In genomic region chr6:100458841-100459154, GRCh38 we compare ENCODE assay signal across 30 cellular contexts. TPM values are rescaled to one million over a fixed set of nuclear protein-coding genes. Genes with fewer than 3 reads are reported as not detected.
DNase-seq lines count a peak whose midpoint lies in the region; ATAC-seq, FAIRE-seq and TF ChIP-seq lines count a peak whose summit lies in the region.
"Had no signal": no experiment of that assay in that cellular context is flagged by ENCODE, and none has a peak within 500 bp of the region (broad histone marks: within the 10 kb centered on the region; RNA-seq: fewer than 3 reads in every experiment).

No MANE protein-coding gene starts in this region.

- H3K27ac ChIP-seq in pancreas, result peak overlapping the region; percentile 76 to 94 (median 86)
- H3K27ac ChIP-seq: BLaER1, prostate gland, upper lobe of right lung had no signal

- peak overlapping the region; percentile 47 for H3K4me3 ChIP-seq in iPS-15b (ENCODE audit: low read depth, low read length)
- peak overlapping the region in 2 of 4 donors; percentile 24 to 27 for H3K4me3 ChIP-seq in pancreas
- H3K4me3 ChIP-seq: BLaER1, HAP-1, prostate gland, skin epidermis, upper lobe of right lung had no signal

- peak overlapping the region; percentile 16 for H3K27ac Mint-ChIP-seq in T-helper 17 cell
- H3K27ac Mint-ChIP-seq: activated CD4-positive, alpha-beta T cell treated with anti-CD3 and anti-CD28 coated beads, Interleukin-2, amount 10 ng/mL, durations not matched to agents 24 days and 14 days; activated naive CD8-positive, alpha-beta T cell treated with anti-CD3 and anti-CD28 coated beads for 36 hours; activated T-helper 17 cell treated with anti-CD3 and anti-CD28 coated beads, Interleukin-2, amount 50 U/mL, for 72 hours; natural killer cell treated with Interleukin-12 subunit alpha and Interleukin-12 subunit beta and Interleukin-15 and Interleukin-18, amount 100 ng/mL, for 72 hours; T-helper 2 cell treated with Interferon-gamma antibody and Interleukin-4, amounts not matched to agents 5 μg/mL and 100 μg/mL, for 36 hours had no signal

- ATAC-seq in T-helper 17 cell, result no peak
- no peak for ATAC-seq in pancreas
- ATAC-seq in GM21390 (IDR thresholded peaks at IDR 0.05; ENCODE audit: unreplicated experiment), result no peak
- ATAC-seq: activated T-helper 17 cell treated with anti-CD3 and anti-CD28 coated beads, Interleukin-2, amount 50 U/mL, for 72 hours; natural killer cell treated with Interleukin-12 subunit alpha and Interleukin-12 subunit beta and Interleukin-15 and Interleukin-18, amount 100 ng/mL, for 72 hours had no signal

- H3K27me3 ChIP-seq in iPS-15b (ENCODE audit: control insufficient read depth, insufficient read depth, low read length) (peaks cover 100% of the 10 kb centered on the region), pancreas (peaks cover 0 to 76% (median 20%) of the 10 kb centered on the region in 4 donors)

- intact Hi-C loops in pancreas (cut with DNase I), result no loop called here

- no peak overlapping the region for H3K4me3 Mint-ChIP-seq in T-helper 17 cell
- H3K4me3 Mint-ChIP-seq: activated CD4-positive, alpha-beta T cell treated with anti-CD3 and anti-CD28 coated beads, Interleukin-2, amount 10 ng/mL, durations not matched to agents 24 days and 14 days; activated naive CD8-positive, alpha-beta T cell treated with anti-CD3 and anti-CD28 coated beads for 36 hours; activated T-helper 17 cell treated with anti-CD3 and anti-CD28 coated beads, Interleukin-2, amount 50 U/mL, for 72 hours; natural killer cell treated with Interleukin-12 subunit alpha and Interleukin-12 subunit beta and Interleukin-15 and Interleukin-18, amount 100 ng/mL, for 72 hours; T-helper 2 cell treated with Interferon-gamma antibody and Interleukin-4, amounts not matched to agents 5 μg/mL and 100 μg/mL, for 36 hours had no signal

- no peak for FAIRE-seq in pancreas (lab: Jason Lieb, UNC)
- FAIRE-seq: astrocyte had no signal

- H3K36me3 Mint-ChIP-seq in T-helper 17 cell (ENCODE audit: low read depth), result no peaks in the 10 kb centered on the region

- H3K27me3 Mint-ChIP-seq in T-helper 17 cell, result peaks cover 75% of the 10 kb centered on the region

- no peak overlapping the region for H3K9ac ChIP-seq in iPS-15b (ENCODE audit: low read depth, low read length)
- H3K9ac ChIP-seq: BLaER1, SK-N-SH had no signal

- peaks cover 4% of the 10 kb centered on the region for H3K4me1 Mint-ChIP-seq in T-helper 17 cell
- H3K4me1 Mint-ChIP-seq: activated T-helper 17 cell treated with anti-CD3 and anti-CD28 coated beads, Interleukin-2, amount 50 U/mL, for 72 hours had no signal

- no peak for TF ChIP-seq CTCF in pancreas (IDR thresholded peaks at IDR 0.05)

- H3K4me1 ChIP-seq in iPS-15b (ENCODE audit: control insufficient read depth, insufficient read depth, low read length) (peaks cover 13% of the 10 kb centered on the region), pancreas (no peaks in the 10 kb centered on the region)
- H3K4me1 ChIP-seq: HAP-1, prostate gland, upper lobe of right lung had no signal

- H3K36me3 ChIP-seq in iPS-15b (ENCODE audit: control insufficient read depth, insufficient read depth, low read length) (no peaks in the 10 kb centered on the region), pancreas (no peaks in the 10 kb centered on the region)
- H3K36me3 ChIP-seq: BLaER1, HAP-1, prostate gland, upper lobe of right lung had no signal

- 45 to 52% methylated on average over 5 of the region's 5 CpGs for WGBS in pancreas, 2 donors

- DNase-seq in EL (peak; percentile 40), T-helper 17 cell (no peak), pancreas (no peak), HT-29 (ENCODE audit: low spot score) (no peak), GOT3 (lab: John Stamatoyannopoulos, UW) (no peak), GDM1 (lab: John Stamatoyannopoulos, UW) (no peak)
- DNase-seq: activated CD4-positive, alpha-beta T cell treated with anti-CD3 and anti-CD28 coated beads, Interleukin-2, amount 10 ng/mL, durations not matched to agents 24 days and 14 days; activated naive CD8-positive, alpha-beta T cell treated with anti-CD3 and anti-CD28 coated beads for 36 hours; central memory CD4-positive, alpha-beta T cell; COR-L47; dermis blood vessel endothelial cell; NCI-H1092 treated with DMSO at 0.1 percent for 48 hours; NCI-H2081; NCI-H226; NCI-H82; OCI-M1; SK-N-SH; stimulated activated CD4-positive, alpha-beta T cell treated with anti-CD3 and anti-CD28 coated beads, Interleukin-2, amount 100 ng/mL, for 24 hours; upper lobe of right lung had no signal

- peaks cover 19% of the 10 kb centered on the region for H3K9me3 ChIP-seq in T-helper 17 cell (ENCODE audit: control insufficient read depth, low read length, poor library complexity, severe bottlenecking)
- H3K9me3 ChIP-seq in iPS-15b (ENCODE audit: control insufficient read depth, insufficient read depth, low read length), result no peaks in the 10 kb centered on the region
- no peaks in the 10 kb centered on the region for H3K9me3 ChIP-seq in pancreas
- H3K9me3 ChIP-seq: HAP-1, prostate gland, SK-N-SH, upper lobe of right lung had no signal

RNA-seq across cellular contexts. Expression of gene SIM1, which starts 5.9 kb away (rescaled TPM):
- not detected for total RNA-seq in T-helper 17 cell
- 1 to 10 TPM; 3.1 to 6.0 (median 4.1) TPM for total RNA-seq in pancreas
- 1 to 10 TPM; 1.5 to 4.5 TPM for polyA plus RNA-seq in pancreas
- total RNA-seq in HT-29 (2014; rRNA removed; shearing (Covaris generic)), result not detected in 2 replicates
- total RNA-seq: activated CD4-positive, alpha-beta T cell treated with anti-CD3 and anti-CD28 coated beads, Interleukin-2, amount 10 ng/mL, durations not matched to agents 24 days and 14 days; activated naive CD8-positive, alpha-beta T cell treated with anti-CD3 and anti-CD28 coated beads for 36 hours; activated T-helper 17 cell treated with anti-CD3 and anti-CD28 coated beads, Interleukin-2, amount 50 U/mL, for 72 hours; astrocyte; mononuclear cell; natural killer cell treated with Interleukin-12 subunit alpha and Interleukin-12 subunit beta and Interleukin-15 and Interleukin-18, amount 100 ng/mL, for 72 hours; upper lobe of right lung had no signal
- polyA plus RNA-seq: SK-N-SH had no signal
